In the genomic region with DNA sequence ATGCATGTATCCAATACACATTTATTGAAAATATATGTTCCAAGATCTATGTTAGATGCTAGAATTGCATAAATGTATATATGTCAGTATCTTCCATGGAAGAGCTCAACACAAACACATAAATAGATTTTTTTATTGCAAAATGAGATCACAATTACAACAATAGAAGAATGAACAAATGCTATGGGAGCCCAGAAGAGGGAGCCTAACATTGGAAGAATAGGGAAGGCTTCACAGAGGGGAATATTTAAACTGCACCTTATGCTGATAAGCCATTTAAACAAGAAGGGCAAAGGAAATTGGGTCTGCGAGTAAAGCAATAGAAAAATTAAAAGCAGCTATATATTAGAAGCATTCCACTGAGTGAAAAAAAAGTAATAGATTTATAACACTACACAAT, we compare ENCODE assay signal across 18 cellular contexts.
DNase-seq lines count a peak whose midpoint lies in the region; ATAC-seq, FAIRE-seq and TF ChIP-seq lines count a peak whose summit lies in the region.
"Had no signal": no experiment of that assay in that cellular context is flagged by ENCODE, and none has a peak within 500 bp of the region (broad histone marks: within the 10 kb centered on the region; RNA-seq: fewer than 3 reads in every experiment).

No MANE protein-coding gene starts in this region.

- H4K20me1 ChIP-seq in PC-9 (ENCODE audit: insufficient read depth) (no peaks in the 10 kb centered on the region), smooth muscle cell (ENCODE audit: low read depth) (no peaks in the 10 kb centered on the region)

- H3K27me3 Mint-ChIP-seq in WTC11 (ENCODE audit: low read depth) = no peaks in the 10 kb centered on the region

- BruUV-seq in PC-9 (replicated peaks; lab: Mats Ljungman, UMichigan) = no TSS peak

- WGBS in smooth muscle cell (ENCODE audit: low lambda C conversion rate) = 86% methylated on average over 1 of the region's 1 CpG

- H3K27ac Mint-ChIP-seq in WTC11 = no peak overlapping the region
- H3K27ac Mint-ChIP-seq: CD8-positive, alpha-beta T cell; dendritic cell treated with granulocyte-macrophage colony-stimulating factor and Interleukin-4, amounts not matched to agents 40 ng/mL and 50 ng/mL, for 4 days; T-helper 17 cell had no signal

- H3F3A ChIP-seq in PC-9 (ENCODE audit: insufficient read depth, low read depth) (no peaks in the 10 kb centered on the region), smooth muscle cell (ENCODE audit: low read depth) (peaks cover 3% of the 10 kb centered on the region)

- no peak overlapping the region for H3K4me2 ChIP-seq in PC-9
- H3K4me2 ChIP-seq in smooth muscle cell = no peak overlapping the region

- H3K9me2 ChIP-seq in PC-9 (ENCODE audit: insufficient read depth) = no peaks in the 10 kb centered on the region

- POLR2A ChIA-PET in PC-9 (lab: Charles Lee; ENCODE audit: unreplicated experiment) (no interaction called here), WTC11 (lab: Charles Lee) (no interaction called here)

- no peak for ATAC-seq in WTC11
- ATAC-seq: CD8-positive, alpha-beta T cell; T-helper 17 cell had no signal

- H3K9me3 ChIP-seq in PC-9 (ENCODE audit: insufficient read depth, low read depth) = no peaks in the 10 kb centered on the region; the same call in 1 of the 2 replicates
- H3K9me3 ChIP-seq in smooth muscle cell (replicated peaks; ENCODE audit: low read depth) = no peaks in the 10 kb centered on the region
- H3K9me3 ChIP-seq: ascending aorta, esophagus muscularis mucosa, tibial artery had no signal

- intact Hi-C loops in PC-9 (cut with micrococcal nuclease; ENCODE audit: unreplicated experiment) = no loop called here

- peaks cover 9% of the 10 kb centered on the region for H3K4me1 Mint-ChIP-seq in WTC11
- H3K4me1 Mint-ChIP-seq: T-helper 17 cell had no signal

- CTCF ChIA-PET in PC-9 (lab: Charles Lee) (interaction anchor here (0.6 kb wide), 1 partner anchor 226 kb away, joined by 3 read pairs; no protein-coding TSS in a partner anchor), WTC11 (lab: Charles Lee) (interaction anchor here (0.7 to 1.3 kb wide), 2 partner anchors 163 to 1438 kb away, joined by 3 to 4 read pairs; no protein-coding TSS in a partner anchor)

- H3K27ac ChIP-seq in PC-9 = no peak overlapping the region
- H3K27ac ChIP-seq in smooth muscle cell (ENCODE audit: low read depth) = peak overlapping the region; percentile 30
- H3K27ac ChIP-seq: ascending aorta, esophagus muscularis mucosa, tibial artery had no signal

- no peaks in the 10 kb centered on the region for H3K27me3 ChIP-seq in PC-9 (ENCODE audit: insufficient read depth, low read depth)
- H3K27me3 ChIP-seq in smooth muscle cell (ENCODE audit: low read depth) = no peaks in the 10 kb centered on the region
- H3K27me3 ChIP-seq: ascending aorta, esophagus muscularis mucosa, tibial artery had no signal

- no peaks in the 10 kb centered on the region for H3K4me1 ChIP-seq in PC-9 (replicated peaks; ENCODE audit: insufficient read depth)
- peaks cover 6% of the 10 kb centered on the region for H3K4me1 ChIP-seq in smooth muscle cell (ENCODE audit: low read depth)
- H3K4me1 ChIP-seq: ascending aorta, esophagus muscularis mucosa, tibial artery had no signal

- H3K9ac ChIP-seq in smooth muscle cell (ENCODE audit: low read depth) = no peak overlapping the region

- no peak overlapping the region for H3K4me3 Mint-ChIP-seq in WTC11
- H3K4me3 Mint-ChIP-seq: CD8-positive, alpha-beta T cell; dendritic cell treated with granulocyte-macrophage colony-stimulating factor and Interleukin-4, amounts not matched to agents 40 ng/mL and 50 ng/mL, for 4 days; T-helper 17 cell had no signal

- no peak overlapping the region for H3K4me3 ChIP-seq in PC-9
- H3K4me3 ChIP-seq in smooth muscle cell = no peak overlapping the region
- H3K4me3 ChIP-seq: ascending aorta, esophagus muscularis mucosa, tibial artery had no signal

- peak; percentile 50 for TF ChIP-seq CTCF in PC-9 (conservative IDR thresholded peaks at IDR 0.05)
- peak; percentile 5 for TF ChIP-seq CTCF in smooth muscle cell (IDR thresholded peaks at IDR 0.05; ENCODE audit: borderline replicate concordance, insufficient read depth, poor library complexity, severe bottlenecking)
- TF ChIP-seq CTCF in WTC11 (IDR thresholded peaks at IDR 0.05) = no peak

- no peaks in the 10 kb centered on the region for H3K36me3 ChIP-seq in PC-9 (ENCODE audit: low read depth)
- no peaks in the 10 kb centered on the region for H3K36me3 ChIP-seq in smooth muscle cell (ENCODE audit: low read depth)
- H3K36me3 ChIP-seq: ascending aorta, esophagus muscularis mucosa, tibial artery had no signal

- H3K36me3 Mint-ChIP-seq in WTC11 = no peaks in the 10 kb centered on the region
- H3K36me3 Mint-ChIP-seq: CD8-positive, alpha-beta T cell had no signal

- H3K79me2 ChIP-seq in PC-9 (ENCODE audit: low read depth) (no peaks in the 10 kb centered on the region), smooth muscle cell (ENCODE audit: low read depth) (no peaks in the 10 kb centered on the region)

- H3K9me3 Mint-ChIP-seq in WTC11 = peaks cover 10% of the 10 kb centered on the region
- H3K9me3 Mint-ChIP-seq: CD8-positive, alpha-beta T cell; dendritic cell treated with granulocyte-macrophage colony-stimulating factor and Interleukin-4, amounts not matched to agents 40 ng/mL and 50 ng/mL, for 4 days had no signal

- H2AFZ ChIP-seq in PC-9 (no peak overlapping the region), smooth muscle cell (ENCODE audit: low read depth) (no peak overlapping the region)

- FAIRE-seq in frontal cortex (lab: Jason Lieb, UNC) = no peak

- DNase-seq in NCI-H82 (lab: John Stamatoyannopoulos, UW) (peak; percentile 14), NCI-H82 treated with DMSO at 0.1 percent for 48 hours (lab: John Stamatoyannopoulos, UW; ENCODE audit: unreplicated experiment) (no peak), PC-9 (no peak), fibroblast of peridontal ligament (ENCODE audit: extremely low read depth) (peak; percentile 16), smooth muscle cell (lab: John Stamatoyannopoulos, UW; ENCODE audit: unreplicated experiment) (no peak), WTC11 (ENCODE audit: low spot score) (no peak), MV-4-11 (lab: John Stamatoyannopoulos, UW) (no peak), frontal cortex (ENCODE audit: low spot score in 2 of 2) (no peak)
- DNase-seq: activated gamma-delta T cell treated with Interleukin-2 at 50 U/mL for 16 hours; CD8-positive, alpha-beta T cell; NCI-H2171 treated with DMSO at 0.1 percent for 48 hours; SHP77 treated with DMSO at 0.1 percent for 48 hours; small intestine; T-helper 17 cell; tibial artery had no signal

TF ChIP-seq in WTC11, 78 proteins besides CTCF, POLR2A, EP300 and RAD21:
- no peak for TF ChIP-seq TP53 (CRISPR knock-in tag; IDR thresholded peaks at IDR 0.05)
- no peak for TF ChIP-seq ATF1 (CRISPR knock-in tag; IDR thresholded peaks at IDR 0.05)
- no peak for TF ChIP-seq KAT7 (CRISPR knock-in tag; IDR thresholded peaks at IDR 0.05; ENCODE audit: borderline replicate concordance)
- no peak for TF ChIP-seq CREB1 (CRISPR knock-in tag; IDR thresholded peaks at IDR 0.05)
- TF ChIP-seq CBFB (CRISPR knock-in tag; IDR thresholded peaks at IDR 0.05; ENCODE audit: low read depth) = no peak
- TF ChIP-seq ZBTB21 (CRISPR knock-in tag; IDR thresholded peaks at IDR 0.05; ENCODE audit: borderline replicate concordance) = no peak
- TF ChIP-seq, protein P1, sequence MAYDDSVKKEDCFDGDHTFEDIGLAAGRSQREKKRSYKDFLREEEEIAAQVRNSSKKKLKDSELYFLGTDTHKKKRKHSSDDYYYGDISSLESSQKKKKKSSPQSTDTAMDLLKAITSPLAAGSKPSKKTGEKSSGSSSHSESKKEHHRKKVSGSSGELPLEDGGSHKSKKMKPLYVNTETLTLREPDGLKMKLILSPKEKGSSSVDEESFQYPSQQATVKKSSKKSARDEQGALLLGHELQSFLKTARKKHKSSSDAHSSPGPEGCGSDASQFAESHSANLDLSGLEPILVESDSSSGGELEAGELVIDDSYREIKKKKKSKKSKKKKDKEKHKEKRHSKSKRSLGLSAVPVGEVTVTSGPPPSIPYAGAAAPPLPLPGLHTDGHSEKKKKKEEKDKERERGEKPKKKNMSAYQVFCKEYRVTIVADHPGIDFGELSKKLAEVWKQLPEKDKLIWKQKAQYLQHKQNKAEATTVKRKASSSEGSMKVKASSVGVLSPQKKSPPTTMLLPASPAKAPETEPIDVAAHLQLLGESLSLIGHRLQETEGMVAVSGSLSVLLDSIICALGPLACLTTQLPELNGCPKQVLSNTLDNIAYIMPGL (CRISPR knock-in tag; IDR thresholded peaks at IDR 0.05) = no peak
- no peak for TF ChIP-seq ZNF396 (CRISPR knock-in tag; IDR thresholded peaks at IDR 0.05; ENCODE audit: borderline replicate concordance)
- TF ChIP-seq, protein P2, sequence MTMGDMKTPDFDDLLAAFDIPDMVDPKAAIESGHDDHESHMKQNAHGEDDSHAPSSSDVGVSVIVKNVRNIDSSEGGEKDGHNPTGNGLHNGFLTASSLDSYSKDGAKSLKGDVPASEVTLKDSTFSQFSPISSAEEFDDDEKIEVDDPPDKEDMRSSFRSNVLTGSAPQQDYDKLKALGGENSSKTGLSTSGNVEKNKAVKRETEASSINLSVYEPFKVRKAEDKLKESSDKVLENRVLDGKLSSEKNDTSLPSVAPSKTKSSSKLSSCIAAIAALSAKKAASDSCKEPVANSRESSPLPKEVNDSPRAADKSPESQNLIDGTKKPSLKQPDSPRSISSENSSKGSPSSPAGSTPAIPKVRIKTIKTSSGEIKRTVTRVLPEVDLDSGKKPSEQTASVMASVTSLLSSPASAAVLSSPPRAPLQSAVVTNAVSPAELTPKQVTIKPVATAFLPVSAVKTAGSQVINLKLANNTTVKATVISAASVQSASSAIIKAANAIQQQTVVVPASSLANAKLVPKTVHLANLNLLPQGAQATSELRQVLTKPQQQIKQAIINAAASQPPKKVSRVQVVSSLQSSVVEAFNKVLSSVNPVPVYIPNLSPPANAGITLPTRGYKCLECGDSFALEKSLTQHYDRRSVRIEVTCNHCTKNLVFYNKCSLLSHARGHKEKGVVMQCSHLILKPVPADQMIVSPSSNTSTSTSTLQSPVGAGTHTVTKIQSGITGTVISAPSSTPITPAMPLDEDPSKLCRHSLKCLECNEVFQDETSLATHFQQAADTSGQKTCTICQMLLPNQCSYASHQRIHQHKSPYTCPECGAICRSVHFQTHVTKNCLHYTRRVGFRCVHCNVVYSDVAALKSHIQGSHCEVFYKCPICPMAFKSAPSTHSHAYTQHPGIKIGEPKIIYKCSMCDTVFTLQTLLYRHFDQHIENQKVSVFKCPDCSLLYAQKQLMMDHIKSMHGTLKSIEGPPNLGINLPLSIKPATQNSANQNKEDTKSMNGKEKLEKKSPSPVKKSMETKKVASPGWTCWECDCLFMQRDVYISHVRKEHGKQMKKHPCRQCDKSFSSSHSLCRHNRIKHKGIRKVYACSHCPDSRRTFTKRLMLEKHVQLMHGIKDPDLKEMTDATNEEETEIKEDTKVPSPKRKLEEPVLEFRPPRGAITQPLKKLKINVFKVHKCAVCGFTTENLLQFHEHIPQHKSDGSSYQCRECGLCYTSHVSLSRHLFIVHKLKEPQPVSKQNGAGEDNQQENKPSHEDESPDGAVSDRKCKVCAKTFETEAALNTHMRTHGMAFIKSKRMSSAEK (CRISPR knock-in tag; IDR thresholded peaks at IDR 0.05; ENCODE audit: borderline replicate concordance) = no peak

Comparison
In these comparisons a context has a peak if more than half of its experiments do, and no peak if none do; other contexts are left out.
1. DNase-seq: peak in NCI-H82 (single experiment) and fibroblast of peridontal ligament (single experiment); none in NCI-H82 treated with DMSO at 0.1 percent for 48 hours (single experiment), PC-9 (0 of 2), smooth muscle cell (single experiment), WTC11 (single experiment), MV-4-11 (single experiment) and frontal cortex (0 of 2).